ENCODE assay signal across 14 cellular contexts in genomic region chr15:55268054-55268695, GRCh38. TPM values are rescaled to one million over a fixed set of nuclear protein-coding genes. Genes with fewer than 3 reads are reported as not detected.
DNase-seq lines count a peak whose midpoint lies in the region; ATAC-seq and TF ChIP-seq lines count a peak whose summit lies in the region.
"Had no signal": no experiment of that assay in that cellular context is flagged by ENCODE, and none has a peak within 500 bp of the region (broad histone marks: within the 10 kb centered on the region; RNA-seq: fewer than 3 reads in every experiment).

No MANE protein-coding gene starts in this region.

- no peak overlapping the region for H2BK5ac ChIP-seq in mesenchymal stem cell (ENCODE audit: low read depth, low read length, poor library complexity, severe bottlenecking)

- no peak overlapping the region for H3K4me3 ChIP-seq in mesenchymal stem cell (ENCODE audit: insufficient read depth in 1 of 2, low read depth in 1 of 2, low read length in 2 of 2)
- no peak overlapping the region for H3K4me3 ChIP-seq in vagina
- H3K4me3 ChIP-seq: lung, uterus had no signal

- H3K9me3 Mint-ChIP-seq in activated naive CD4-positive, alpha-beta T cell treated with anti-CD3 and anti-CD28 coated beads, Interleukin-2, amount 50 U/mL, for 24 hours = no peaks in the 10 kb centered on the region
- H3K9me3 Mint-ChIP-seq in activated T-helper 2 cell treated with anti-CD3 and anti-CD28 coated beads, Interferon-gamma antibody, Interleukin-2, Interleukin-4, amounts not matched to agents 10 μg/mL and 5 μg/mL and 100 μg/mL, durations not matched to agents 14 hours and 24 hours and 36 hours = peaks cover 5% of the 10 kb centered on the region

- H3K9me3 ChIP-seq in mesenchymal stem cell (ENCODE audit: control insufficient read depth, low read length) = no peaks in the 10 kb centered on the region
- H3K9me3 ChIP-seq in vagina = no peaks in the 10 kb centered on the region
- H3K9me3 ChIP-seq: esophagus muscularis mucosa, uterus had no signal

- no peak overlapping the region for H2AFZ ChIP-seq in mesenchymal stem cell (ENCODE audit: low read depth, low read length)

- peak overlapping the region; percentile 79 for H3K4me3 Mint-ChIP-seq in activated naive CD4-positive, alpha-beta T cell treated with anti-CD3 and anti-CD28 coated beads, Interleukin-2, amount 50 U/mL, for 24 hours
- no peak overlapping the region for H3K4me3 Mint-ChIP-seq in activated T-helper 2 cell treated with anti-CD3 and anti-CD28 coated beads, Interferon-gamma antibody, Interleukin-2, Interleukin-4, amounts not matched to agents 10 μg/mL and 5 μg/mL and 100 μg/mL, durations not matched to agents 14 hours and 24 hours and 36 hours (ENCODE audit: low read depth)

- no peak overlapping the region for H3K23ac ChIP-seq in mesenchymal stem cell (ENCODE audit: low read length in 2 of 2)

- H3K27ac Mint-ChIP-seq in activated naive CD4-positive, alpha-beta T cell treated with anti-CD3 and anti-CD28 coated beads, Interleukin-2, amount 50 U/mL, for 24 hours = peak overlapping the region; percentile 82
- H3K27ac Mint-ChIP-seq in activated T-helper 2 cell treated with anti-CD3 and anti-CD28 coated beads, Interferon-gamma antibody, Interleukin-2, Interleukin-4, amounts not matched to agents 10 μg/mL and 5 μg/mL and 100 μg/mL, durations not matched to agents 14 hours and 24 hours and 36 hours = peak overlapping the region; percentile 91

- TF ChIP-seq CTCF in vagina (IDR thresholded peaks at IDR 0.05) = no peak

- intact Hi-C loops in activated T-helper 2 cell treated with anti-CD3 and anti-CD28 coated beads, Interferon-gamma antibody, Interleukin-2, Interleukin-4, amounts not matched to agents 10 μg/mL and 5 μg/mL and 100 μg/mL, durations not matched to agents 14 hours and 24 hours and 36 hours (cut with micrococcal nuclease) = no loop called here
- intact Hi-C loops in vagina (cut with DNase I) = no loop called here
- intact Hi-C loops in left cardiac atrium (cut with DNase I) = no loop called here

- no peak for ATAC-seq in GM18520 (IDR thresholded peaks at IDR 0.05; ENCODE audit: unreplicated experiment)
- no peak for ATAC-seq in left cardiac atrium

- no peak overlapping the region for H3K4me2 ChIP-seq in mesenchymal stem cell (ENCODE audit: low read length, poor library complexity, severe bottlenecking)

- H3K36me3 Mint-ChIP-seq in activated naive CD4-positive, alpha-beta T cell treated with anti-CD3 and anti-CD28 coated beads, Interleukin-2, amount 50 U/mL, for 24 hours = peaks cover 12% of the 10 kb centered on the region
- peaks cover 69% of the 10 kb centered on the region for H3K36me3 Mint-ChIP-seq in activated T-helper 2 cell treated with anti-CD3 and anti-CD28 coated beads, Interferon-gamma antibody, Interleukin-2, Interleukin-4, amounts not matched to agents 10 μg/mL and 5 μg/mL and 100 μg/mL, durations not matched to agents 14 hours and 24 hours and 36 hours (ENCODE audit: low read depth)

- H3K27me3 ChIP-seq in mesenchymal stem cell (ENCODE audit: control insufficient read depth in 1 of 2, insufficient read depth in 1 of 2, low read length in 2 of 2) (no peaks in the 10 kb centered on the region), vagina (no peaks in the 10 kb centered on the region)
- H3K27me3 ChIP-seq: esophagus muscularis mucosa, uterus had no signal

- no peak overlapping the region for H3K27ac ChIP-seq in mesenchymal stem cell (ENCODE audit: low read length, poor library complexity, severe bottlenecking)
- peak overlapping the region; percentile 18 for H3K27ac ChIP-seq in vagina

- H2BK15ac ChIP-seq in mesenchymal stem cell (ENCODE audit: low read depth, poor library complexity, severe bottlenecking) = no peak overlapping the region

- no peak for DNase-seq in activated naive CD4-positive, alpha-beta T cell (lab: John Stamatoyannopoulos, UW)
- DNase-seq in activated T-helper 2 cell treated with anti-CD3 and anti-CD28 coated beads, Interferon-gamma antibody, Interleukin-2, Interleukin-4, amounts not matched to agents 10 μg/mL and 5 μg/mL and 100 μg/mL, durations not matched to agents 14 hours and 24 hours and 36 hours (ENCODE audit: low spot score) = no peak
- DNase-seq in mesenchymal stem cell (no peak), vagina (ENCODE audit: extremely low spot score in 2 of 2) (no peak), islet precursor cell (no peak), left cardiac atrium (no peak)
- DNase-seq: NCI-H1417 treated with DMSO at 0.1 percent for 48 hours, OCI-M1, SW 1271, uterus had no signal

- H3K4me1 ChIP-seq in mesenchymal stem cell (ENCODE audit: control insufficient read depth, insufficient read depth, low read depth, low read length) (peaks cover 4% of the 10 kb centered on the region), vagina (peaks cover 29% of the 10 kb centered on the region)
- H3K4me1 ChIP-seq: uterus had no signal

- no peak overlapping the region for H4K91ac ChIP-seq in mesenchymal stem cell (ENCODE audit: low read length)

- H3K18ac ChIP-seq in mesenchymal stem cell (ENCODE audit: low read depth in 1 of 2, low read length in 2 of 2) = peak overlapping the region in 1 of 2 experiments; percentile 82

- peak overlapping the region in 1 of 2 experiments; percentile 64 for H3K14ac ChIP-seq in mesenchymal stem cell (ENCODE audit: low read length in 2 of 2)

- 94% methylated on average over 2 of the region's 2 CpGs for WGBS in mesenchymal stem cell

- no peak overlapping the region for H4K8ac ChIP-seq in mesenchymal stem cell (ENCODE audit: low read length)

- H3K27me3 Mint-ChIP-seq in activated naive CD4-positive, alpha-beta T cell treated with anti-CD3 and anti-CD28 coated beads, Interleukin-2, amount 50 U/mL, for 24 hours = no peaks in the 10 kb centered on the region
- H3K27me3 Mint-ChIP-seq in activated T-helper 2 cell treated with anti-CD3 and anti-CD28 coated beads, Interferon-gamma antibody, Interleukin-2, Interleukin-4, amounts not matched to agents 10 μg/mL and 5 μg/mL and 100 μg/mL, durations not matched to agents 14 hours and 24 hours and 36 hours (ENCODE audit: low read depth) = no peaks in the 10 kb centered on the region

- H3K4ac ChIP-seq in mesenchymal stem cell (ENCODE audit: low read depth in 1 of 2, low read length in 2 of 2) = peak overlapping the region; percentile 40 to 55

- no peak overlapping the region for H2BK120ac ChIP-seq in mesenchymal stem cell (ENCODE audit: low read depth, low read length)

- no peak for TF ChIP-seq POLR2A in vagina (IDR thresholded peaks at IDR 0.05)

- no peak overlapping the region for H2AK5ac ChIP-seq in mesenchymal stem cell (ENCODE audit: low read length, severe bottlenecking)

- H3K36me3 ChIP-seq in mesenchymal stem cell (ENCODE audit: control insufficient read depth in 1 of 2, insufficient read depth in 2 of 2, low read depth in 1 of 2, low read length in 2 of 2) = peaks cover 0 to 13% of the 10 kb centered on the region in 2 experiments
- H3K36me3 ChIP-seq in vagina = no peaks in the 10 kb centered on the region
- H3K36me3 ChIP-seq: uterus had no signal

- peak overlapping the region; percentile 28 for H3K9ac ChIP-seq in mesenchymal stem cell (ENCODE audit: low read length)

- peaks cover 33% of the 10 kb centered on the region for H3K79me1 ChIP-seq in mesenchymal stem cell (replicated peaks; ENCODE audit: low read length, poor library complexity, severe bottlenecking)

- H3K4me1 Mint-ChIP-seq in activated naive CD4-positive, alpha-beta T cell treated with anti-CD3 and anti-CD28 coated beads, Interleukin-2, amount 50 U/mL, for 24 hours = peaks cover 67% of the 10 kb centered on the region
- peaks cover 65% of the 10 kb centered on the region for H3K4me1 Mint-ChIP-seq in activated T-helper 2 cell treated with anti-CD3 and anti-CD28 coated beads, Interferon-gamma antibody, Interleukin-2, Interleukin-4, amounts not matched to agents 10 μg/mL and 5 μg/mL and 100 μg/mL, durations not matched to agents 14 hours and 24 hours and 36 hours (ENCODE audit: low read depth)

- H2BK12ac ChIP-seq in mesenchymal stem cell (ENCODE audit: low read length in 2 of 2) = peak overlapping the region in 1 of 2 experiments; percentile 86

RNA-seq across cellular contexts. Expression of gene RAB27A, which starts 21.4 kb away (rescaled TPM):
- total RNA-seq in activated T-helper 2 cell treated with anti-CD3 and anti-CD28 coated beads, Interferon-gamma antibody, Interleukin-2, Interleukin-4, amounts not matched to agents 10 μg/mL and 5 μg/mL and 100 μg/mL, durations not matched to agents 14 hours and 24 hours and 36 hours = 72.3 and 74.4 TPM in 2 replicates
- 22.8 TPM for polyA plus RNA-seq in mesenchymal stem cell (2013, experiment 1 of 2)
- polyA plus RNA-seq in mesenchymal stem cell (2013, experiment 2 of 2) = 24.9 TPM
- total RNA-seq in vagina (29.5 TPM), left cardiac atrium (10 to 100 TPM in 1 of 2 donors, 1 to 10 TPM in 1; 9.9 to 17.7 TPM)

RNA-seq across cellular contexts. Expression of gene PIGBOS1, which starts 50.7 kb away (rescaled TPM):
- total RNA-seq in activated T-helper 2 cell treated with anti-CD3 and anti-CD28 coated beads, Interferon-gamma antibody, Interleukin-2, Interleukin-4, amounts not matched to agents 10 μg/mL and 5 μg/mL and 100 μg/mL, durations not matched to agents 14 hours and 24 hours and 36 hours = 9.5 and 12.3 TPM in 2 replicates
- 17.7 TPM for polyA plus RNA-seq in mesenchymal stem cell (2013, experiment 1 of 2)
- polyA plus RNA-seq in mesenchymal stem cell (2013, experiment 2 of 2) = 16.8 TPM
- total RNA-seq in vagina (6.4 TPM), left cardiac atrium (10 to 100 TPM in 1 of 2 donors, 1 to 10 TPM in 1; 8.6 to 12.6 TPM)

RNA-seq across cellular contexts. Expression of gene PIGB, which starts 50.8 kb away (rescaled TPM):
- 19.7 and 21.0 TPM in 2 replicates for total RNA-seq in activated T-helper 2 cell treated with anti-CD3 and anti-CD28 coated beads, Interferon-gamma antibody, Interleukin-2, Interleukin-4, amounts not matched to agents 10 μg/mL and 5 μg/mL and 100 μg/mL, durations not matched to agents 14 hours and 24 hours and 36 hours
- 17.1 TPM for polyA plus RNA-seq in mesenchymal stem cell (2013, experiment 1 of 2)
- polyA plus RNA-seq in mesenchymal stem cell (2013, experiment 2 of 2) = 17.9 TPM
- total RNA-seq in vagina (6.9 TPM), left cardiac atrium (1 to 10 TPM; 4.2 to 7.5 TPM)
